In genomic region chr1:100895540-100896480, GRCh38 we compare ENCODE assay signal across 8 cellular contexts. TPM values are rescaled to one million over a fixed set of nuclear protein-coding genes. Genes with fewer than 3 reads are reported as not detected.
DNase-seq lines count a peak whose midpoint lies in the region; ATAC-seq, FAIRE-seq and TF ChIP-seq lines count a peak whose summit lies in the region.

Gene SLC30A7 (plus strand): TSS chr1:100896090. CDS start chr1:100896263, 173 bp downstream.

- peak within 1 kb of the TSS; percentile 92 for H3K27ac ChIP-seq in HUES64 (ENCODE audit: low read depth, low read length)
- peak within 1 kb of the TSS; percentile 84 for H3K27ac ChIP-seq in OCI-LY3 (ENCODE audit: low read length)
- H3K27ac ChIP-seq in endothelial cell of umbilical vein (ENCODE audit: insufficient read depth, low read depth, low read length) = peak within 1 kb of the TSS; percentile 93

- H3K27me3 ChIP-seq in HUES64 (ENCODE audit: insufficient read depth, low read length) (no peaks in the 10 kb centered on the region), OCI-LY3 (ENCODE audit: low read depth, low read length) (no peaks in the 10 kb centered on the region), endothelial cell of umbilical vein (ENCODE audit: control insufficient read depth in 2 of 2, insufficient read depth in 2 of 2, low read length in 2 of 2) (no peaks in the 10 kb centered on the region)

- no peaks in the 10 kb centered on the region for H4K20me1 ChIP-seq in OCI-LY3 (ENCODE audit: insufficient read depth, low read length)
- no peaks in the 10 kb centered on the region for H4K20me1 ChIP-seq in endothelial cell of umbilical vein (replicated peaks; ENCODE audit: control insufficient read depth, extremely low read depth, insufficient read depth, low read length)

- H3K4me2 ChIP-seq in OCI-LY3 (ENCODE audit: low read length) (peak within 1 kb of the TSS; percentile 76), endothelial cell of umbilical vein (ENCODE audit: insufficient read depth, low read length) (peak within 1 kb of the TSS; percentile 96)

- TF ChIP-seq CTCF in OCI-LY3 (IDR thresholded peaks at IDR 0.05; ENCODE audit: low read depth, low read length) (no peak), endothelial cell of umbilical vein (IDR thresholded peaks at IDR 0.05; ENCODE audit: extremely low read depth in 1 of 2, insufficient read depth in 1 of 2, low read depth in 1 of 2, low read length in 2 of 2) (no peak)

- POLR2A ChIA-PET in endothelial cell of umbilical vein (lab: Charles Lee) = interaction anchor here (1.1 to 1.4 kb wide), 2 partner anchors 344 to 393 kb away, joined by 3 to 4 read pairs; no protein-coding TSS in a partner anchor

- WGBS in HUES64 = under 1% methylated on average over 62 of the region's 62 CpGs

- peaks cover 56% of the 10 kb centered on the region for H3K36me3 ChIP-seq in HUES64 (ENCODE audit: insufficient read depth, low read length)
- peaks cover 7% of the 10 kb centered on the region for H3K36me3 ChIP-seq in OCI-LY3 (replicated peaks; ENCODE audit: low read depth, low read length)
- H3K36me3 ChIP-seq in endothelial cell of umbilical vein (ENCODE audit: control insufficient read depth in 2 of 2, extremely low read depth in 1 of 2, insufficient read depth in 2 of 2, low read length in 2 of 2) = peaks cover 2 to 4% of the 10 kb centered on the region in 2 experiments

- H3K9ac ChIP-seq in HUES64 (ENCODE audit: low read depth, low read length) (peak within 1 kb of the TSS; percentile 84), OCI-LY3 (ENCODE audit: low read length) (peak within 1 kb of the TSS; percentile 96), endothelial cell of umbilical vein (replicated peaks; ENCODE audit: extremely low read depth, insufficient read depth, low read length) (peak within 1 kb of the TSS; percentile 98)

- CTCF ChIA-PET in endothelial cell of umbilical vein (lab: Charles Lee) = interaction anchor here (0.9 to 1.7 kb wide), 5 partner anchors 12 to 462 kb away, joined by 3 to 7 read pairs (median 5); no protein-coding TSS in a partner anchor

- TSS peak; percentile 32 for BruUV-seq in endothelial cell of umbilical vein (replicated peaks; lab: Mats Ljungman, UMichigan)

- peak; percentile 70 for ATAC-seq in GM21515 (IDR thresholded peaks at IDR 0.05; ENCODE audit: unreplicated experiment)

- H3K9me3 ChIP-seq in HUES64 (ENCODE audit: insufficient read depth, low read depth, low read length) (peaks cover 6% of the 10 kb centered on the region), OCI-LY3 (ENCODE audit: insufficient read depth, low read length) (no peaks in the 10 kb centered on the region), endothelial cell of umbilical vein (replicated peaks; ENCODE audit: control insufficient read depth, insufficient read depth, low read length) (no peaks in the 10 kb centered on the region)

- dilution Hi-C loops in endothelial cell of umbilical vein (cut with MboI; ENCODE audit: extremely low pct_ligation_motif_present, low sequenced_read_pairs) = no loop called here

- no peaks in the 10 kb centered on the region for H3K9me1 ChIP-seq in endothelial cell of umbilical vein (replicated peaks; ENCODE audit: control insufficient read depth, extremely low read depth, insufficient read depth, low read length)

- H3K4me3 ChIP-seq in HUES64 (ENCODE audit: low read length) (peak within 1 kb of the TSS; percentile 98), OCI-LY3 (ENCODE audit: low read length) (peak within 1 kb of the TSS; percentile 99), endothelial cell of umbilical vein (replicated peaks in 1 of 3; ENCODE audit: insufficient read depth in 1 of 3, low read depth in 1 of 3, low read length in 3 of 3) (peak within 1 kb of the TSS; percentile 87 to 91 (median 91))

- H3K4me1 ChIP-seq in HUES64 (ENCODE audit: insufficient read depth, low read length) (peaks cover 9% of the 10 kb centered on the region), OCI-LY3 (ENCODE audit: low read length) (peaks cover 17% of the 10 kb centered on the region), endothelial cell of umbilical vein (ENCODE audit: control insufficient read depth, extremely low read depth, insufficient read depth, low read length) (peaks cover 26% of the 10 kb centered on the region)

- peak; percentile 87 for TF ChIP-seq POLR2A in endothelial cell of umbilical vein (IDR thresholded peaks at IDR 0.05; ENCODE audit: low read depth, low read length)

- FAIRE-seq in endothelial cell of umbilical vein (lab: Jason Lieb, UNC) = peak; percentile 77

- H2AFZ ChIP-seq in OCI-LY3 (ENCODE audit: low read depth, low read length) = peak within 1 kb of the TSS; percentile 97
- peak within 1 kb of the TSS; percentile 69 for H2AFZ ChIP-seq in endothelial cell of umbilical vein (ENCODE audit: low read depth, low read length)

- intact Hi-C loops in endothelial cell of umbilical vein (cut with micrococcal nuclease) = loop anchor here (1.0 to 10.0 kb wide), 3 partner anchors 340 to 761 kb away; partner anchors contain the start of genes SASS6 and TRMT13

- DNase-seq in DMS 273 (lab: John Stamatoyannopoulos, UW; ENCODE audit: unreplicated experiment) (peak; percentile 97), activated T-cell treated with anti-CD3 and anti-CD28 coated beads for 1 hour (ENCODE audit: low read depth) (peak; percentile 95), endothelial cell of umbilical vein (ENCODE audit: low read depth, low spot score) (peak; percentile 90), midbrain (lab: John Stamatoyannopoulos, UW) (peak; percentile 90)
- peak; percentile 96 for DNase-seq in stimulated activated CD8-positive, alpha-beta memory T cell treated with anti-CD3 and anti-CD28 coated beads, Interleukin-15, amount 100 ng/mL, for 48 hours (ENCODE audit: low read depth in 2 of 2)

- peaks cover 17% of the 10 kb centered on the region for H3K79me2 ChIP-seq in OCI-LY3 (ENCODE audit: low read length)
- peaks cover 56% of the 10 kb centered on the region for H3K79me2 ChIP-seq in endothelial cell of umbilical vein (ENCODE audit: control insufficient read depth, insufficient read depth, low read length)

TF ChIP-seq in endothelial cell of umbilical vein, 7 proteins besides CTCF, POLR2A, EP300 and RAD21:
- TF ChIP-seq MYC (IDR thresholded peaks at IDR 0.05; ENCODE audit: low read depth, low read length) = peak; percentile 97
- TF ChIP-seq JUN (IDR thresholded peaks at IDR 0.05; ENCODE audit: borderline replicate concordance, insufficient read depth, insufficient read length, low read depth) = no peak
- TF ChIP-seq GATA2 (IDR thresholded peaks at IDR 0.05; ENCODE audit: insufficient read depth, insufficient read length, low read depth, low read length) = peak; percentile 71
- no peak for TF ChIP-seq FOS (IDR thresholded peaks at IDR 0.05; ENCODE audit: borderline replicate concordance, insufficient read depth, low read length)
- TF ChIP-seq MAX (IDR thresholded peaks at IDR 0.05; ENCODE audit: insufficient read depth, insufficient read length) = peak; percentile 88
- TF ChIP-seq POLR2AphosphoS5 (IDR thresholded peaks at IDR 0.05; ENCODE audit: insufficient read depth, low read depth, low read length) = peak; percentile 80
- TF ChIP-seq EZH2 (IDR thresholded peaks at IDR 0.05; ENCODE audit: borderline replicate concordance, low read depth, low read length, severe bottlenecking) = no peak

RNA-seq across cellular contexts. Expression of gene SLC30A7, which starts in this region (rescaled TPM):
- 9.4 TPM for polyA plus RNA-seq in HUES64 (2013, experiment 1 of 2)
- polyA plus RNA-seq in HUES64 (2013, experiment 2 of 2) = 7.3 TPM
- 38.6 and 39.0 TPM in 2 replicates for total RNA-seq in endothelial cell of umbilical vein
- 7.6 and 9.3 TPM in 2 replicates for polyA plus RNA-seq in endothelial cell of umbilical vein
- 6.3 and 7.2 TPM in 2 replicates for polyA plus RNA-seq in endothelial cell of umbilical vein (2011; cell fraction: cytosol; rRNA removed)
- polyA plus RNA-seq in endothelial cell of umbilical vein (2011; cell fraction: nucleus; rRNA removed) = 18.4 and 22.3 TPM in 2 replicates
- 11.0 and 15.6 TPM in 2 replicates for polyA plus RNA-seq in endothelial cell of umbilical vein (2012)
- 50.4 and 51.9 TPM in 2 replicates for polyA minus RNA-seq in endothelial cell of umbilical vein
- polyA minus RNA-seq in endothelial cell of umbilical vein (2011; cell fraction: cytosol; rRNA and poly(A)+ RNA removed) = 12.3 TPM
- 25.1 and 40.1 TPM in 2 replicates for polyA minus RNA-seq in endothelial cell of umbilical vein (2011; cell fraction: nucleus; rRNA and poly(A)+ RNA removed)

Comparison
In these comparisons a context has a peak if more than half of its experiments do, and no peak if none do; other contexts are left out.
1. Peak in every context shown above with its lines: DNase-seq, ATAC-seq, H3K4me3 ChIP-seq and H3K27ac ChIP-seq.